Comparison of ENCODE assay signal across 22 cellular contexts in the genomic region with DNA sequence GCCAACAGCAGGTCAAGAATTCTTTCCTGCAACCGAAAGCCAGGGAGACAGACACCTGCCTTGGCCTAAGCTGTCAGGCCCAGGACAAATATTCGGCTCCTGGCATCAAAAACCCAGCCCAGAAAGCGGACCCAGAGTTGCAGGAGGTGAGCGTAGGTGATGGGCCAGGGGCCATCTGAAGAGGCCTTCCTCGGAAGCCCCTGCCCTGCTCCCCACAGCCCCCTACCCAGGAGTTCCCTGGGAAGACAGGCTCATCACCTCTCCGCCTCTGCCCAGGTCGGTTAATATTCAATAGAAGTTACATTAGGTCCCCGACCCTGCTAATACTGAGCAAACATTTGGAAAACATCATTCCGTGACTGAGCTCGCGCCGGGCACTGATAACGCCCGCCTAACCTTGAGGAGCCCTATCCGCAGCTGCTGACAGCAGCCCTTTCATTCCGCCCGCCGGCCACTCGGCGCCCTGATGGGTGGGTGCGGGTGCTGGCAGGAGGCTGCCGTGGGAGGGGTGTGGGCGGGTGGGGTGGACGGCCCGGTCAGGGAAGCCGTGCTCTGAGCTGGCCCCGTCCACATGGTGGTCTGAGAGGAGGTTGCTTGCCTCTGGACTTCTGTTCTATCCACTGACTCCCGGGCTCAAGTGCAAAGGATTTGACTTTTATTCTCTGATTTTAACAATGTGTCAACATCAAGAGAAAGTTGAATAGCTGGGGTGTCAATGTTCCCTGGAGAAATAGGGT. TPM values are rescaled to one million over a fixed set of nuclear protein-coding genes. Genes with fewer than 3 reads are reported as not detected.
A peak's percentile ranks its signal among the peaks of the same experiment; 100 is the strongest.
DNase-seq lines count a peak whose midpoint lies in the region; ATAC-seq, FAIRE-seq and TF ChIP-seq lines count a peak whose summit lies in the region.
"Had no signal": no experiment of that assay in that cellular context is flagged by ENCODE, and none has a peak within 500 bp of the region (broad histone marks: within the 10 kb centered on the region; RNA-seq: fewer than 3 reads in every experiment).

No MANE protein-coding gene starts in this region.

- no peak overlapping the region for H2BK120ac ChIP-seq in H9 (ENCODE audit: low read depth, low read length, poor library complexity, severe bottlenecking)

- no peak for FAIRE-seq in small intestine (lab: Jason Lieb, UNC)

- no peaks in the 10 kb centered on the region for H4K20me1 ChIP-seq in H9 (ENCODE audit: control insufficient read depth, insufficient read depth, insufficient read length)

- DNase-seq in WTC11 (ENCODE audit: low spot score) (no peak), left colon (peak; percentile 39 to 51), mucosa of gallbladder (ENCODE audit: low spot score) (peak; percentile 45), small intestine (peak; percentile 74), osteocyte (ENCODE audit: extremely low spot score, unreplicated experiment) (no peak), H9 (no peak)
- DNase-seq in T-helper 2 cell treated with Interferon-gamma antibody and Interleukin-4, amounts not matched to agents 5 μg/mL and 100 μg/mL, for 36 hours (ENCODE audit: low spot score): no peak
- DNase-seq: ACHN; DMS 273 treated with DMSO at 0.1 percent for 48 hours; DND-41; KBM-7; NCI-H1105; NCI-H2081; NCI-H2171 treated with DMSO at 0.1 percent for 48 hours; NCI-H446 treated with DMSO at 0.1 percent for 48 hours; NK-92 treated with Interleukin-12 subunit alpha and Interleukin-12 subunit beta, amount 100 ng/mL, for 24 hours; SHP77 had no signal

- H3K79me1 ChIP-seq in H9 (ENCODE audit: insufficient read depth, low read depth, low read length, poor library complexity, severe bottlenecking): no peaks in the 10 kb centered on the region

- no peak overlapping the region for H3K56ac ChIP-seq in H9 (ENCODE audit: insufficient read length, low read depth, low read length)

- no peak overlapping the region for H3K14ac ChIP-seq in H9 (ENCODE audit: insufficient read depth, low read length)

- H3K27ac ChIP-seq in small intestine (ENCODE audit: low read depth in 1 of 2, low read length in 1 of 2) (peak overlapping the region; percentile 50 to 72), H9 (ENCODE audit: insufficient read length, low read depth, low read length) (no peak overlapping the region)
- H3K27ac ChIP-seq: SK-N-MC had no signal

- H4K5ac ChIP-seq in H9 (ENCODE audit: insufficient read length, low read depth, low read length): no peak overlapping the region

- no peak overlapping the region for H2BK5ac ChIP-seq in H9 (ENCODE audit: insufficient read length, low read length)

- H3K27ac Mint-ChIP-seq in WTC11 (no peak overlapping the region), osteocyte (ENCODE audit: unreplicated experiment) (no peak overlapping the region), H9 (no peak overlapping the region; a peak in 1 of 7 replicates)
- no peak overlapping the region for H3K27ac Mint-ChIP-seq in T-helper 2 cell treated with Interferon-gamma antibody and Interleukin-4, amounts not matched to agents 5 μg/mL and 100 μg/mL, for 36 hours

- no peak overlapping the region for H2AFZ ChIP-seq in H9 (ENCODE audit: low read length)

- POLR2A ChIA-PET in WTC11 (lab: Charles Lee): no interaction called here

- H3K79me2 ChIP-seq in H9 (ENCODE audit: insufficient read depth, low read length): no peaks in the 10 kb centered on the region

- H3K4me3 Mint-ChIP-seq in WTC11 (no peak overlapping the region), osteocyte (ENCODE audit: unreplicated experiment) (no peak overlapping the region), H9 (no peak overlapping the region)
- no peak overlapping the region for H3K4me3 Mint-ChIP-seq in T-helper 2 cell treated with Interferon-gamma antibody and Interleukin-4, amounts not matched to agents 5 μg/mL and 100 μg/mL, for 36 hours
- H3K4me3 Mint-ChIP-seq: CD14-positive monocyte had no signal

- no peak overlapping the region for H3T11ph ChIP-seq in H9 (ENCODE audit: low read length)

- peaks cover 0 to 20% of the 10 kb centered on the region in 2 donors for H3K36me3 ChIP-seq in small intestine (ENCODE audit: control insufficient read depth in 2 of 2, insufficient read depth in 2 of 2, low read length in 2 of 2)
- H3K36me3 ChIP-seq: HAP-1 had no signal

- no peak overlapping the region for H2BK20ac ChIP-seq in H9 (ENCODE audit: low read depth, low read length, poor library complexity, severe bottlenecking)

- no peak overlapping the region for H4K8ac ChIP-seq in H9 (replicated peaks; ENCODE audit: insufficient read length, low read depth, low read length)

- H3K9me3 ChIP-seq in small intestine (ENCODE audit: control insufficient read depth, low read depth) (no peaks in the 10 kb centered on the region), H9 (ENCODE audit: control insufficient read depth, low read depth, low read length) (no peaks in the 10 kb centered on the region)
- H3K9me3 ChIP-seq: HAP-1 had no signal

- no peaks in the 10 kb centered on the region for H3K36me3 Mint-ChIP-seq in WTC11
- no peaks in the 10 kb centered on the region for H3K36me3 Mint-ChIP-seq in T-helper 2 cell treated with Interferon-gamma antibody and Interleukin-4, amounts not matched to agents 5 μg/mL and 100 μg/mL, for 36 hours (ENCODE audit: low read depth)
- no peaks in the 10 kb centered on the region for H3K36me3 Mint-ChIP-seq in osteocyte (ENCODE audit: unreplicated experiment)
- no peaks in the 10 kb centered on the region for H3K36me3 Mint-ChIP-seq in H9 (ENCODE audit: insufficient read depth in 1 of 3, low read depth in 3 of 3)
- H3K36me3 Mint-ChIP-seq: CD14-positive monocyte had no signal

- no peak overlapping the region for H3K4me3 ChIP-seq in small intestine (ENCODE audit: low read depth in 1 of 2, low read length in 2 of 2)
- H3K4me3 ChIP-seq: HAP-1, SK-N-MC had no signal

- CTCF ChIA-PET in WTC11 (lab: Charles Lee): interaction anchor here (0.5 kb wide), 1 partner anchor 197 kb away, joined by 5 read pairs; no protein-coding TSS in a partner anchor

- no peaks in the 10 kb centered on the region for H3K27me3 Mint-ChIP-seq in WTC11 (ENCODE audit: low read depth)
- H3K27me3 Mint-ChIP-seq in T-helper 2 cell treated with Interferon-gamma antibody and Interleukin-4, amounts not matched to agents 5 μg/mL and 100 μg/mL, for 36 hours (ENCODE audit: low read depth): peaks cover 11% of the 10 kb centered on the region
- peaks cover 17% of the 10 kb centered on the region for H3K27me3 Mint-ChIP-seq in osteocyte (ENCODE audit: unreplicated experiment)
- peaks cover 5% of the 10 kb centered on the region for H3K27me3 Mint-ChIP-seq in H9 (ENCODE audit: low read depth)

- H3K27me3 ChIP-seq in small intestine (ENCODE audit: control insufficient read depth in 2 of 2, insufficient read depth in 2 of 2, low read length in 2 of 2): peaks cover 0 to 3% of the 10 kb centered on the region in 2 donors
- no peaks in the 10 kb centered on the region for H3K27me3 ChIP-seq in H9 (ENCODE audit: insufficient read depth, low read length)

- intact Hi-C loops in left colon (cut with DNase I, micrococcal nuclease): no loop called here

- no peak overlapping the region for H2BK12ac ChIP-seq in H9 (ENCODE audit: insufficient read length, low read depth, low read length)

- no peak overlapping the region for H3K18ac ChIP-seq in H9 (ENCODE audit: insufficient read length, low read depth, low read length)

- no peak overlapping the region for H3K4ac ChIP-seq in H9 (ENCODE audit: low read depth, low read length)

- no peak for ATAC-seq in WTC11
- ATAC-seq in left colon: peak; percentile 2
- ATAC-seq in HG02981 (IDR thresholded peaks at IDR 0.05; ENCODE audit: unreplicated experiment): no peak

- no peak overlapping the region for H3K9ac ChIP-seq in H9 (ENCODE audit: extremely low read depth, insufficient read length, low read length)

- no peak for TF ChIP-seq CTCF in WTC11 (IDR thresholded peaks at IDR 0.05)
- TF ChIP-seq CTCF in osteocyte (IDR thresholded peaks at IDR 0.05): no peak
- TF ChIP-seq CTCF in H9 (conservative IDR thresholded peaks at IDR 0.05): no peak

- H3K23ac ChIP-seq in H9 (ENCODE audit: insufficient read length, low read depth, low read length): no peak overlapping the region

- H3K4me1 Mint-ChIP-seq in WTC11 (no peaks in the 10 kb centered on the region), osteocyte (ENCODE audit: unreplicated experiment) (no peaks in the 10 kb centered on the region), H9 (peaks cover 0 to 9% of the 10 kb centered on the region in 2 experiments; a peak in 2 of 4 replicates)
- H3K4me1 Mint-ChIP-seq in T-helper 2 cell treated with Interferon-gamma antibody and Interleukin-4, amounts not matched to agents 5 μg/mL and 100 μg/mL, for 36 hours (ENCODE audit: low read depth): no peaks in the 10 kb centered on the region
- H3K4me1 Mint-ChIP-seq: CD14-positive monocyte had no signal

- no peak overlapping the region for H3K4me2 ChIP-seq in H9 (ENCODE audit: insufficient read depth, insufficient read length, low read length)

- H3K9me3 Mint-ChIP-seq in WTC11 (no peaks in the 10 kb centered on the region), osteocyte (ENCODE audit: unreplicated experiment) (no peaks in the 10 kb centered on the region), H9 (no peaks in the 10 kb centered on the region)
- H3K9me3 Mint-ChIP-seq in T-helper 2 cell treated with Interferon-gamma antibody and Interleukin-4, amounts not matched to agents 5 μg/mL and 100 μg/mL, for 36 hours: no peaks in the 10 kb centered on the region
- H3K9me3 Mint-ChIP-seq: CD14-positive monocyte had no signal

- H3K4me1 ChIP-seq in small intestine (ENCODE audit: control insufficient read depth in 2 of 2, insufficient read depth in 1 of 2, low read depth in 1 of 2, low read length in 1 of 2) (peaks cover 0 to 2% of the 10 kb centered on the region in 2 donors), H9 (ENCODE audit: insufficient read depth, low read length) (no peaks in the 10 kb centered on the region)
- H3K4me1 ChIP-seq: HAP-1 had no signal

- H2AK5ac ChIP-seq in H9 (ENCODE audit: insufficient read length, low read length): no peak overlapping the region

- 9 to 60% (median 47%) methylated on average over 27 to 28 of the region's 28 CpGs for WGBS in small intestine, 3 donors
- WGBS in H9 (ENCODE audit: extremely low coverage, insufficient read length, low lambda C conversion rate): no CpG with 5 or more reads among the region's 28 CpGs

- H4K91ac ChIP-seq in H9 (ENCODE audit: insufficient read length, low read depth, low read length): no peak overlapping the region

- H2BK15ac ChIP-seq in H9 (ENCODE audit: low read depth, low read length): no peak overlapping the region

- H3K23me2 ChIP-seq in H9 (ENCODE audit: insufficient read length, low read depth, low read length, poor library complexity, severe bottlenecking): no peaks in the 10 kb centered on the region

TF ChIP-seq in WTC11, 78 proteins besides CTCF, POLR2A, EP300 and RAD21:
- TF ChIP-seq GABPB1 (CRISPR knock-in tag; IDR thresholded peaks at IDR 0.05): peak; percentile 83; the same call in 1 of the 2 replicates
- no peak for TF ChIP-seq ZNF219 (CRISPR knock-in tag; IDR thresholded peaks at IDR 0.05; ENCODE audit: borderline replicate concordance)

RNA-seq across cellular contexts. Expression of gene HNF4A, which starts 55.7 kb away (rescaled TPM):
- 0.15 to 0.37 TPM (median 0.21 TPM) in 3 replicates for total RNA-seq in WTC11 (2021)
- total RNA-seq in left colon: 100 to 1,000 TPM; 301 to 321 TPM
- total RNA-seq in mucosa of gallbladder: 74.4 TPM
- 100 to 1,000 TPM in 1 of 3 donors, 10 to 100 TPM in 2; 56.7 to 124 (median 98.6) TPM for polyA plus RNA-seq in small intestine
- not detected in 2 replicates for total RNA-seq in osteocyte
- total RNA-seq in H9 (2021): 0.04 TPM in 1 of 2 replicates, not detected in the other
- total RNA-seq: OCI-LY7 had no signal
- polyA plus RNA-seq: CD14-positive monocyte had no signal

Comparison
In these comparisons a context has a peak if more than half of its experiments do, and no peak if none do; other contexts are left out.
1. DNase-seq: peak in left colon (2 of 2), mucosa of gallbladder (single experiment) and small intestine (single experiment); none in WTC11 (single experiment), T-helper 2 cell treated with Interferon-gamma antibody and Interleukin-4, amounts not matched to agents 5 μg/mL and 100 μg/mL, for 36 hours (single experiment), osteocyte (single experiment) and H9 (single experiment).
2. RNA of gene HNF4A, which starts 55.7 kb away (total RNA-seq): 301 to 321 TPM in left colon and 74.4 TPM in mucosa of gallbladder (single experiment); 0.15 to 0.37 TPM in WTC11, not detected in osteocyte and 0.04 TPM in H9; every median in the first group is over 10 times any median in the second.